ENCODE assay signal across 18 cellular contexts in the genomic region with DNA sequence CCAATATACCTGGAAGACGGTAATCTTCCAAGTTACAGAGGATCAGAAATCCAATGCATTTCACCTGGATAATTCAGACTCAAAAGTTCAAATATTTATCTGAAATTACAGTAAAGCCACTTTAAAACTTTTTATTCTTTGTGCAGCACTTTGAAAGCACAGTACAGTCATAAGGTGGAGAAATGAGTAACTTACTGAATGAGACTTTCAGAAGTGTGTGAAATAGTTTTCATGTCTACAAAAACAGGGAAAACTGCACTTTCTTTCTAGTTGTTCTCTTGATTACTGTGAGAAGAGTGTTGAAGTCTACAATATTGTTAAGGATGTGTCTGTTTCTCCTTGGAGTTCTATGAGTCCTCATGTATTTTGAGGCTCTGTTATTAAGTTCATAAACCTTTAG.
DNase-seq lines count a peak whose midpoint lies in the region; ATAC-seq and TF ChIP-seq lines count a peak whose summit lies in the region.
"Had no signal": no experiment of that assay in that cellular context is flagged by ENCODE, and none has a peak within 500 bp of the region (broad histone marks: within the 10 kb centered on the region; RNA-seq: fewer than 3 reads in every experiment).

No MANE protein-coding gene starts in this region.

- H3K27ac Mint-ChIP-seq in CD4-positive, CD25-positive, alpha-beta regulatory T cell = peak overlapping the region in 2 of 3 donors; percentile 10 to 34
- peak overlapping the region; percentile 18 for H3K27ac Mint-ChIP-seq in WTC11
- peak overlapping the region; percentile 28 for H3K27ac Mint-ChIP-seq in mesothelial cell of epicardium
- H3K27ac Mint-ChIP-seq: activated CD8-positive, alpha-beta T cell treated with anti-CD3 and anti-CD28 coated beads for 36 hours; GM23338 had no signal

- peak overlapping the region; percentile 46 for H3K4me2 ChIP-seq in GM23248 (ENCODE audit: unreplicated experiment)
- H3K4me2 ChIP-seq: BLaER1, GM23338 had no signal

- H3K9me3 Mint-ChIP-seq in CD4-positive, CD25-positive, alpha-beta regulatory T cell = no peaks in the 10 kb centered on the region
- H3K9me3 Mint-ChIP-seq in WTC11 = no peaks in the 10 kb centered on the region
- no peaks in the 10 kb centered on the region for H3K9me3 Mint-ChIP-seq in mesothelial cell of epicardium
- H3K9me3 Mint-ChIP-seq: activated CD8-positive, alpha-beta T cell treated with anti-CD3 and anti-CD28 coated beads for 36 hours; brain; GM23338 had no signal

- H3K9ac ChIP-seq in GM23248 = no peak overlapping the region
- H3K9ac ChIP-seq: BLaER1 had no signal

- no peaks in the 10 kb centered on the region for H3K9me2 ChIP-seq in GM23248 (ENCODE audit: insufficient read depth)

- in situ Hi-C loops in GM23248 (cut with MboI) = no loop called here

- peaks cover 16 to 53% (median 45%) of the 10 kb centered on the region in 4 donors for H3K4me1 Mint-ChIP-seq in CD4-positive, CD25-positive, alpha-beta regulatory T cell
- H3K4me1 Mint-ChIP-seq in WTC11 (peaks cover 24% of the 10 kb centered on the region), mesothelial cell of epicardium (peaks cover 9% of the 10 kb centered on the region)

- H3K36me3 ChIP-seq in CD4-positive, CD25-positive, alpha-beta regulatory T cell (ENCODE audit: control insufficient read depth, insufficient read depth, low read length) = peaks cover 29% of the 10 kb centered on the region
- no peaks in the 10 kb centered on the region for H3K36me3 ChIP-seq in GM23248 (ENCODE audit: low read depth)
- H3K36me3 ChIP-seq: tibial artery had no signal

- H3K4me3 Mint-ChIP-seq in CD4-positive, CD25-positive, alpha-beta regulatory T cell = peak overlapping the region in 1 of 4 donors; percentile 1
- H3K4me3 Mint-ChIP-seq in WTC11 (no peak overlapping the region), mesothelial cell of epicardium (no peak overlapping the region)
- H3K4me3 Mint-ChIP-seq: activated CD8-positive, alpha-beta T cell treated with anti-CD3 and anti-CD28 coated beads for 36 hours; brain; GM23338 had no signal

- no peak for ATAC-seq in CD4-positive, CD25-positive, alpha-beta regulatory T cell (ENCODE audit: low read depth in 2 of 2)
- ATAC-seq in WTC11 (no peak), GM18909 (IDR thresholded peaks at IDR 0.05; ENCODE audit: poor library complexity, unreplicated experiment) (no peak), HG03342 (IDR thresholded peaks at IDR 0.05; ENCODE audit: unreplicated experiment) (no peak)
- ATAC-seq: activated CD8-positive, alpha-beta T cell treated with anti-CD3 and anti-CD28 coated beads for 36 hours; GM23338; left ventricle myocardium superior; Panc1 had no signal

- H3K27ac ChIP-seq in CD4-positive, CD25-positive, alpha-beta regulatory T cell (ENCODE audit: insufficient read depth, low read length, poor library complexity, severe bottlenecking) = no peak overlapping the region
- H3K27ac ChIP-seq in GM23248 = peak overlapping the region; percentile 41; the same call in 1 of the 2 replicates
- H3K27ac ChIP-seq: BLaER1, tibial artery had no signal

- H3K4me3 ChIP-seq in CD4-positive, CD25-positive, alpha-beta regulatory T cell (ENCODE audit: low read depth, low read length) = no peak overlapping the region
- 0 out of 2 replicates have a peak overlapping the region, but pooled peaks have one; percentile 20 for H3K4me3 ChIP-seq in GM23248
- H3K4me3 ChIP-seq: BLaER1, GM23338, tibial artery had no signal

- CTCF ChIA-PET in WTC11 (lab: Charles Lee) = no interaction called here

- no peak for DNase-seq in CD4-positive, CD25-positive, alpha-beta regulatory T cell
- DNase-seq in GM23248 (peak; percentile 27), WTC11 (ENCODE audit: low spot score) (no peak), mesothelial cell of epicardium (ENCODE audit: low spot score in 2 of 2, unreplicated experiment in 2 of 2) (no peak), amygdala (lab: John Stamatoyannopoulos, UW) (no peak)
- DNase-seq: activated CD8-positive, alpha-beta T cell treated with anti-CD3 and anti-CD28 coated beads for 36 hours; erythroblast; left ventricle myocardium superior; NCI-H1417; NCI-H82; stimulated activated CD4-positive, alpha-beta T cell treated with anti-CD3 and anti-CD28 coated beads, Interleukin-4, amount 100 ng/mL, for 24 hours; tibial artery had no signal

- H4K20me1 ChIP-seq in GM23248 (ENCODE audit: insufficient read depth) = no peaks in the 10 kb centered on the region

- 95 to 100% methylated on average over 1 of the region's 1 CpG for WGBS in GM23248 (ENCODE audit: low coverage in 1 of 2, low lambda C conversion rate in 2 of 2, missing lambda C conversion rate in 2 of 2), 2 experiments

- H2AFZ ChIP-seq in GM23248 = no peak overlapping the region
- H2AFZ ChIP-seq: GM23338 had no signal

- 0 out of 2 replicates have a peak, but pooled peaks cover 6% of the 10 kb centered on the region for H3F3A ChIP-seq in GM23248 (ENCODE audit: insufficient read depth)

- no peaks in the 10 kb centered on the region for H3K27me3 ChIP-seq in CD4-positive, CD25-positive, alpha-beta regulatory T cell (ENCODE audit: control insufficient read depth, insufficient read depth, low read length)
- no peaks in the 10 kb centered on the region for H3K27me3 ChIP-seq in GM23248 (replicated peaks; ENCODE audit: insufficient read depth)
- H3K27me3 ChIP-seq: BLaER1, tibial artery had no signal

- H3K79me2 ChIP-seq in GM23248 (ENCODE audit: insufficient read depth) = peaks cover 47% of the 10 kb centered on the region

- no peaks in the 10 kb centered on the region for H3K27me3 Mint-ChIP-seq in CD4-positive, CD25-positive, alpha-beta regulatory T cell
- H3K27me3 Mint-ChIP-seq in WTC11 (ENCODE audit: low read depth) (no peaks in the 10 kb centered on the region), mesothelial cell of epicardium (ENCODE audit: low read depth) (no peaks in the 10 kb centered on the region)
- H3K27me3 Mint-ChIP-seq: activated CD8-positive, alpha-beta T cell treated with anti-CD3 and anti-CD28 coated beads for 36 hours; brain had no signal

- H3K9me3 ChIP-seq in CD4-positive, CD25-positive, alpha-beta regulatory T cell (ENCODE audit: control insufficient read depth in 2 of 2, low read length in 2 of 2) = no peaks in the 10 kb centered on the region
- no peaks in the 10 kb centered on the region for H3K9me3 ChIP-seq in GM23248 (ENCODE audit: low read depth)
- H3K9me3 ChIP-seq: tibial artery had no signal

- POLR2A ChIA-PET in WTC11 (lab: Charles Lee) = interaction anchor here (0.7 kb wide), 1 partner anchor 534 kb away, joined by 4 read pairs; no protein-coding TSS in a partner anchor

- peaks cover 4% of the 10 kb centered on the region for H3K4me1 ChIP-seq in CD4-positive, CD25-positive, alpha-beta regulatory T cell (ENCODE audit: control insufficient read depth, insufficient read depth, low read length, poor library complexity, severe bottlenecking)
- H3K4me1 ChIP-seq in GM23248 (ENCODE audit: insufficient read depth) = peaks cover 15% of the 10 kb centered on the region
- H3K4me1 ChIP-seq: BLaER1 had no signal

- no peak for TF ChIP-seq CTCF in WTC11 (IDR thresholded peaks at IDR 0.05)
- no peak for TF ChIP-seq CTCF in mesothelial cell of epicardium (IDR thresholded peaks at IDR 0.05; ENCODE audit: unreplicated experiment)

- peaks cover 21% of the 10 kb centered on the region for H3K36me3 Mint-ChIP-seq in CD4-positive, CD25-positive, alpha-beta regulatory T cell
- peaks cover 6% of the 10 kb centered on the region; the same call in 1 of the 2 replicates for H3K36me3 Mint-ChIP-seq in WTC11
- peaks cover 6% of the 10 kb centered on the region for H3K36me3 Mint-ChIP-seq in mesothelial cell of epicardium

TF ChIP-seq in WTC11, 78 proteins besides CTCF, POLR2A, EP300 and RAD21 (continues in another document):
- TF ChIP-seq ZBTB21 (CRISPR knock-in tag; IDR thresholded peaks at IDR 0.05; ENCODE audit: borderline replicate concordance) = no peak
- TF ChIP-seq, protein P1, sequence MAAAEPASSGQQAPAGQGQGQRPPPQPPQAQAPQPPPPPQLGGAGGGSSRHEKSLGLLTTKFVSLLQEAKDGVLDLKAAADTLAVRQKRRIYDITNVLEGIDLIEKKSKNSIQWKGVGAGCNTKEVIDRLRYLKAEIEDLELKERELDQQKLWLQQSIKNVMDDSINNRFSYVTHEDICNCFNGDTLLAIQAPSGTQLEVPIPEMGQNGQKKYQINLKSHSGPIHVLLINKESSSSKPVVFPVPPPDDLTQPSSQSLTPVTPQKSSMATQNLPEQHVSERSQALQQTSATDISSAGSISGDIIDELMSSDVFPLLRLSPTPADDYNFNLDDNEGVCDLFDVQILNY (CRISPR knock-in tag; IDR thresholded peaks at IDR 0.05) = no peak
- no peak for TF ChIP-seq PRRX2 (CRISPR knock-in tag; IDR thresholded peaks at IDR 0.05)
- TF ChIP-seq, protein P2, sequence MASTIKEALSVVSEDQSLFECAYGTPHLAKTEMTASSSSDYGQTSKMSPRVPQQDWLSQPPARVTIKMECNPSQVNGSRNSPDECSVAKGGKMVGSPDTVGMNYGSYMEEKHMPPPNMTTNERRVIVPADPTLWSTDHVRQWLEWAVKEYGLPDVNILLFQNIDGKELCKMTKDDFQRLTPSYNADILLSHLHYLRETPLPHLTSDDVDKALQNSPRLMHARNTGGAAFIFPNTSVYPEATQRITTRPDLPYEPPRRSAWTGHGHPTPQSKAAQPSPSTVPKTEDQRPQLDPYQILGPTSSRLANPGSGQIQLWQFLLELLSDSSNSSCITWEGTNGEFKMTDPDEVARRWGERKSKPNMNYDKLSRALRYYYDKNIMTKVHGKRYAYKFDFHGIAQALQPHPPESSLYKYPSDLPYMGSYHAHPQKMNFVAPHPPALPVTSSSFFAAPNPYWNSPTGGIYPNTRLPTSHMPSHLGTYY (CRISPR knock-in tag; IDR thresholded peaks at IDR 0.05) = no peak
- no peak for TF ChIP-seq TCF7 (CRISPR knock-in tag; IDR thresholded peaks at IDR 0.05; ENCODE audit: low read depth)
- no peak for TF ChIP-seq FOXK1 (CRISPR knock-in tag; IDR thresholded peaks at IDR 0.05)
- TF ChIP-seq, protein P3, sequence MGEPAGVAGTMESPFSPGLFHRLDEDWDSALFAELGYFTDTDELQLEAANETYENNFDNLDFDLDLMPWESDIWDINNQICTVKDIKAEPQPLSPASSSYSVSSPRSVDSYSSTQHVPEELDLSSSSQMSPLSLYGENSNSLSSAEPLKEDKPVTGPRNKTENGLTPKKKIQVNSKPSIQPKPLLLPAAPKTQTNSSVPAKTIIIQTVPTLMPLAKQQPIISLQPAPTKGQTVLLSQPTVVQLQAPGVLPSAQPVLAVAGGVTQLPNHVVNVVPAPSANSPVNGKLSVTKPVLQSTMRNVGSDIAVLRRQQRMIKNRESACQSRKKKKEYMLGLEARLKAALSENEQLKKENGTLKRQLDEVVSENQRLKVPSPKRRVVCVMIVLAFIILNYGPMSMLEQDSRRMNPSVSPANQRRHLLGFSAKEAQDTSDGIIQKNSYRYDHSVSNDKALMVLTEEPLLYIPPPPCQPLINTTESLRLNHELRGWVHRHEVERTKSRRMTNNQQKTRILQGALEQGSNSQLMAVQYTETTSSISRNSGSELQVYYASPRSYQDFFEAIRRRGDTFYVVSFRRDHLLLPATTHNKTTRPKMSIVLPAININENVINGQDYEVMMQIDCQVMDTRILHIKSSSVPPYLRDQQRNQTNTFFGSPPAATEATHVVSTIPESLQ (CRISPR knock-in tag; IDR thresholded peaks at IDR 0.05) = no peak
